1 cellular context compared by ENCODE assay signal in the genomic region with DNA sequence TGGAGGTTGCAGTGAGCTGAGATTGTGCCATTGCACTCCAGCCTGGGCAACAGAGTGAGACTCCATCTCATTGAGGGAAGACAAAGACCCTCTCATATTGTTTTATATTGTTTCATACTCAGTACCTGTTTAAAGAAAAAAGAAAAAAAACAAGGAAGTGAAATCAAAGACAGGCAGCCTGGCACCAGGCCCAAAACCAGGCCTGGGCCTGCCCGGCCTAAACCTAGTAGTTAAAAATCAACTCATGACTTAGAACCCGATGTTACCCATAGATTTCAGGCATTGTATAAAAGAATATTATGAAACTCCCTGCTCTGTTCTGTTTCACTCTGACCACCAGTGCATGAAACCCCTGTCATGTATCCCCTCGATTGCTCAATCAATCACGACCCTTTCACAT. TPM values are rescaled to one million over a fixed set of nuclear protein-coding genes. Genes with fewer than 3 reads are reported as not detected.
"Had no signal": no experiment of that assay in that cellular context is flagged by ENCODE, and none has a peak within 500 bp of the region (broad histone marks: within the 10 kb centered on the region; RNA-seq: fewer than 3 reads in every experiment).

No MANE protein-coding gene starts in this region.

RNA-seq across cellular contexts. Expression of gene GOLGA8O, which starts 50.2 kb away (rescaled TPM):
- total RNA-seq: SJSA1 had no signal
